Comparison of ENCODE assay signal across 10 cellular contexts in the genomic region with DNA sequence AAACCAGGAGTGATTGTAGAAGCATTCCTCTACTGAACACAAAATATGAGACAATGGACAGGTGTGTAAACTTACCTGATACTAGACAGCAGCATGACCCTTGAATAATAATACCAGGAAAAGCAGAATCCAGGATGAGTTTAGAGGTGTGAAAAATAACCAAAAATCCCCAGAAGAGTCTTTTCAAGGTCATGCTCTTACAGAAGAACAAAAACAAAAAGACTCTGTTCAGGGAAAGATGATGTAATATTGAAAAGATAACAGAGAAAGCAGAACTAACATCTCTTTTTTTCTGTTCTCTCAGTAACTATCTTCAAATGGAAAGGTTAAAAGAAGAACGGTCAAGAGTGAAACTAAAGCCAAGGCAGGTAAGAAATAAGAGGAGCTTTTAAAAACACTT. TPM values are rescaled to one million over a fixed set of nuclear protein-coding genes. Genes with fewer than 3 reads are reported as not detected.
DNase-seq lines count a peak whose midpoint lies in the region; ATAC-seq, FAIRE-seq and TF ChIP-seq lines count a peak whose summit lies in the region.
"Had no signal": no experiment of that assay in that cellular context is flagged by ENCODE, and none has a peak within 500 bp of the region (broad histone marks: within the 10 kb centered on the region; RNA-seq: fewer than 3 reads in every experiment).

No MANE protein-coding gene starts in this region.

- no peak overlapping the region for H3K4me3 Mint-ChIP-seq in nephron progenitor cell
- no peak overlapping the region for H3K4me3 Mint-ChIP-seq in activated T-helper 1 cell treated with anti-CD3 and anti-CD28 coated beads, Interleukin-12 subunit alpha, Interleukin-12 subunit beta, Interleukin-2, Interleukin-4 antibody, amounts not matched to agents 30 ng/mL and 10 ng/mL and 1 ng/mL, durations not matched to agents 14 hours and 24 hours and 36 hours
- H3K4me3 Mint-ChIP-seq: naive thymus-derived CD8-positive, alpha-beta T cell; stimulated activated memory B cell treated with anti-CD40 and anti-IgM and Interleukin-4, amounts not matched to agents 10 μg/mL and 1 μg/mL and 100 μg/mL, for 72 hours had no signal

- no peak for TF ChIP-seq CTCF in nephron progenitor cell (IDR thresholded peaks at IDR 0.05)

- peaks cover 11% of the 10 kb centered on the region for H3K4me1 Mint-ChIP-seq in nephron progenitor cell
- peaks cover 10% of the 10 kb centered on the region for H3K4me1 Mint-ChIP-seq in activated T-helper 1 cell treated with anti-CD3 and anti-CD28 coated beads, Interleukin-12 subunit alpha, Interleukin-12 subunit beta, Interleukin-2, Interleukin-4 antibody, amounts not matched to agents 30 ng/mL and 10 ng/mL and 1 ng/mL, durations not matched to agents 14 hours and 24 hours and 36 hours (ENCODE audit: low read depth)
- H3K4me1 Mint-ChIP-seq: naive thymus-derived CD8-positive, alpha-beta T cell; stimulated activated memory B cell treated with anti-CD40 and anti-IgM and Interleukin-4, amounts not matched to agents 10 μg/mL and 1 μg/mL and 100 μg/mL, for 72 hours had no signal

- peaks cover 4% of the 10 kb centered on the region for H3K27me3 Mint-ChIP-seq in nephron progenitor cell (ENCODE audit: low read depth, poor library complexity)
- H3K27me3 Mint-ChIP-seq in activated T-helper 1 cell treated with anti-CD3 and anti-CD28 coated beads, Interleukin-12 subunit alpha, Interleukin-12 subunit beta, Interleukin-2, Interleukin-4 antibody, amounts not matched to agents 30 ng/mL and 10 ng/mL and 1 ng/mL, durations not matched to agents 14 hours and 24 hours and 36 hours (ENCODE audit: insufficient read depth): peaks cover 18% of the 10 kb centered on the region

- DNase-seq in GM18507 (ENCODE audit: extremely low spot score, insufficient read length, low read depth) (no peak), mucosa of gallbladder (ENCODE audit: low spot score) (no peak), nephron progenitor cell (no peak), hippocampal formation (lab: John Stamatoyannopoulos, UW) (no peak)
- no peak for DNase-seq in activated T-helper 1 cell treated with anti-CD3 and anti-CD28 coated beads, Interleukin-12 subunit alpha, Interleukin-12 subunit beta, Interleukin-2, Interleukin-4 antibody, amounts not matched to agents 30 ng/mL and 10 ng/mL and 1 ng/mL, durations not matched to agents 14 hours and 24 hours and 36 hours (ENCODE audit: low spot score)
- DNase-seq: naive thymus-derived CD8-positive, alpha-beta T cell had no signal

- H3K9me3 Mint-ChIP-seq in nephron progenitor cell: no peaks in the 10 kb centered on the region
- H3K9me3 Mint-ChIP-seq in activated T-helper 1 cell treated with anti-CD3 and anti-CD28 coated beads, Interleukin-12 subunit alpha, Interleukin-12 subunit beta, Interleukin-2, Interleukin-4 antibody, amounts not matched to agents 30 ng/mL and 10 ng/mL and 1 ng/mL, durations not matched to agents 14 hours and 24 hours and 36 hours: no peaks in the 10 kb centered on the region
- H3K9me3 Mint-ChIP-seq: naive thymus-derived CD8-positive, alpha-beta T cell; stimulated activated memory B cell treated with anti-CD40 and anti-IgM and Interleukin-4, amounts not matched to agents 10 μg/mL and 1 μg/mL and 100 μg/mL, for 72 hours had no signal

- FAIRE-seq in GM18507 (lab: Jason Lieb, UNC): peak; percentile 86

- H3K36me3 Mint-ChIP-seq in nephron progenitor cell (ENCODE audit: low read depth): no peaks in the 10 kb centered on the region
- no peaks in the 10 kb centered on the region for H3K36me3 Mint-ChIP-seq in activated T-helper 1 cell treated with anti-CD3 and anti-CD28 coated beads, Interleukin-12 subunit alpha, Interleukin-12 subunit beta, Interleukin-2, Interleukin-4 antibody, amounts not matched to agents 30 ng/mL and 10 ng/mL and 1 ng/mL, durations not matched to agents 14 hours and 24 hours and 36 hours (ENCODE audit: low read depth)
- H3K36me3 Mint-ChIP-seq: naive thymus-derived CD8-positive, alpha-beta T cell; stimulated activated memory B cell treated with anti-CD40 and anti-IgM and Interleukin-4, amounts not matched to agents 10 μg/mL and 1 μg/mL and 100 μg/mL, for 72 hours had no signal

- no peak overlapping the region for H3K27ac Mint-ChIP-seq in nephron progenitor cell
- no peak overlapping the region for H3K27ac Mint-ChIP-seq in activated T-helper 1 cell treated with anti-CD3 and anti-CD28 coated beads, Interleukin-12 subunit alpha, Interleukin-12 subunit beta, Interleukin-2, Interleukin-4 antibody, amounts not matched to agents 30 ng/mL and 10 ng/mL and 1 ng/mL, durations not matched to agents 14 hours and 24 hours and 36 hours
- H3K27ac Mint-ChIP-seq: naive thymus-derived CD8-positive, alpha-beta T cell; stimulated activated memory B cell treated with anti-CD40 and anti-IgM and Interleukin-4, amounts not matched to agents 10 μg/mL and 1 μg/mL and 100 μg/mL, for 72 hours had no signal

- ATAC-seq in GM19467 (IDR thresholded peaks at IDR 0.05; ENCODE audit: unreplicated experiment) (peak; percentile 84), HG02938 (IDR thresholded peaks at IDR 0.05; ENCODE audit: unreplicated experiment) (peak; percentile 91), HG03575 (IDR thresholded peaks at IDR 0.05; ENCODE audit: extremely low read depth, insufficient number of reproducible peaks, low FRiP score, unreplicated experiment) (peak; percentile 67)
- ATAC-seq: naive thymus-derived CD8-positive, alpha-beta T cell; stimulated activated memory B cell treated with anti-CD40 and anti-IgM and Interleukin-4, amounts not matched to agents 10 μg/mL and 1 μg/mL and 100 μg/mL, for 72 hours had no signal

- intact Hi-C loops in activated T-helper 1 cell treated with anti-CD3 and anti-CD28 coated beads, Interleukin-12 subunit alpha, Interleukin-12 subunit beta, Interleukin-2, Interleukin-4 antibody, amounts not matched to agents 30 ng/mL and 10 ng/mL and 1 ng/mL, durations not matched to agents 14 hours and 24 hours and 36 hours (cut with micrococcal nuclease): loop anchor here (2.0 kb wide), 1 partner anchor 23 kb away; no protein-coding TSS in a partner anchor

RNA-seq across cellular contexts. Expression of gene ARHGAP10, which starts 14.0 kb away (rescaled TPM):
- 52.2 TPM for total RNA-seq in mucosa of gallbladder
- 7.4 and 8.6 TPM in 2 replicates for total RNA-seq in activated T-helper 1 cell treated with anti-CD3 and anti-CD28 coated beads, Interleukin-12 subunit alpha, Interleukin-12 subunit beta, Interleukin-2, Interleukin-4 antibody, amounts not matched to agents 30 ng/mL and 10 ng/mL and 1 ng/mL, durations not matched to agents 14 hours and 24 hours and 36 hours

RNA-seq across cellular contexts. Expression of gene PRMT9, which starts 33.9 kb away (rescaled TPM):
- 7.8 TPM for total RNA-seq in mucosa of gallbladder
- 6.8 and 7.4 TPM in 2 replicates for total RNA-seq in activated T-helper 1 cell treated with anti-CD3 and anti-CD28 coated beads, Interleukin-12 subunit alpha, Interleukin-12 subunit beta, Interleukin-2, Interleukin-4 antibody, amounts not matched to agents 30 ng/mL and 10 ng/mL and 1 ng/mL, durations not matched to agents 14 hours and 24 hours and 36 hours
